In genomic region chr15:71386448-71387236, GRCh38 we compare ENCODE assay signal across 9 cellular contexts.
DNase-seq lines count a peak whose midpoint lies in the region; ATAC-seq and TF ChIP-seq lines count a peak whose summit lies in the region.
"Had no signal": no experiment of that assay in that cellular context is flagged by ENCODE, and none has a peak within 500 bp of the region (broad histone marks: within the 10 kb centered on the region; RNA-seq: fewer than 3 reads in every experiment).

No MANE protein-coding gene starts in this region.

- intact Hi-C loops in mammary epithelial cell (cut with micrococcal nuclease) (loop anchor here (5.0 kb wide), 1 partner anchor 56 kb away; no protein-coding TSS in a partner anchor), posterior cingulate gyrus (cut with DNase I) (loop anchor here (2.0 to 10.0 kb wide), 2 partner anchors 54 to 418 kb away; no protein-coding TSS in a partner anchor)

- CTCF ChIA-PET in mammary epithelial cell (lab: Charles Lee; ENCODE audit: low non-redundant PET) = interaction anchor here (0.6 kb wide), 1 partner anchor 194 kb away, joined by 3 read pairs; no protein-coding TSS in a partner anchor

- no peak overlapping the region for H3K4me2 ChIP-seq in mammary epithelial cell (ENCODE audit: insufficient read depth, low read depth, low read length)

- H3K4me1 ChIP-seq in mammary epithelial cell (ENCODE audit: insufficient read depth, low read length) = no peaks in the 10 kb centered on the region

- no peak overlapping the region for H3K4me3 ChIP-seq in mammary epithelial cell (replicated peaks in 1 of 3; ENCODE audit: insufficient read depth in 1 of 3, low read depth in 2 of 3, low read length in 3 of 3)

- TF ChIP-seq CTCF in mammary epithelial cell (conservative IDR thresholded peaks at IDR 0.05 in 1 of 2, IDR thresholded peaks at IDR 0.05 in 1 of 2; ENCODE audit: extremely low read depth in 1 of 2, insufficient read depth in 1 of 2, low read depth in 1 of 2, low read length in 2 of 2) = peak; percentile 27 to 38

- no TSS peak for BruUV-seq in mammary epithelial cell (replicated peaks; lab: Mats Ljungman, UMichigan)

- peak; percentile 41 for DNase-seq in Ammon's horn (ENCODE audit: low spot score)
- DNase-seq in LHCN-M2 (ENCODE audit: low read depth) = peak; percentile 17
- no peak for DNase-seq in mammary epithelial cell
- DNase-seq in lung microvascular endothelial cell (ENCODE audit: low read depth in 2 of 2) = peak; percentile 33 to 57
- no peak for DNase-seq in posterior cingulate gyrus
- DNase-seq in SKM-1 treated with dmso at 0.1 percent for 144 hours (lab: John Stamatoyannopoulos, UW; ENCODE audit: unreplicated experiment) = no peak
- DNase-seq: activated gamma-delta T cell treated with Interleukin-2 at 50 U/mL for 16 hours had no signal

- H3K27me3 ChIP-seq in mammary epithelial cell (ENCODE audit: insufficient read depth, low read length) = no peaks in the 10 kb centered on the region

- no peak overlapping the region for H2AFZ ChIP-seq in mammary epithelial cell (ENCODE audit: low read depth, low read length)

- ATAC-seq in HG03565 (IDR thresholded peaks at IDR 0.05; ENCODE audit: unreplicated experiment) = no peak
- ATAC-seq in GM19023 (IDR thresholded peaks at IDR 0.05; ENCODE audit: unreplicated experiment) = no peak

- 81% methylated on average over 10 of the region's 10 CpGs for WGBS in mammary epithelial cell (ENCODE audit: low coverage, missing lambda C conversion rate)

- in situ Hi-C loops in mammary epithelial cell (cut with MboI; ENCODE audit: low sequenced_read_pairs in 2 of 2) = no loop called here

- H3K36me3 ChIP-seq in mammary epithelial cell (ENCODE audit: insufficient read depth, low read length) = no peaks in the 10 kb centered on the region

- H4K20me1 ChIP-seq in mammary epithelial cell (ENCODE audit: insufficient read depth, low read length) = no peaks in the 10 kb centered on the region

- dilution Hi-C loops in mammary epithelial cell (cut with HindIII; ENCODE audit: low sequenced_read_pairs) = no loop called here

- no peaks in the 10 kb centered on the region for H3K9me3 ChIP-seq in mammary epithelial cell (replicated peaks; ENCODE audit: insufficient read depth, low read length)

- peaks cover 3% of the 10 kb centered on the region for H3K79me2 ChIP-seq in mammary epithelial cell (ENCODE audit: insufficient read depth, low read length)

- H3K27ac ChIP-seq in mammary epithelial cell (ENCODE audit: insufficient read depth, low read depth, low read length) = no peak overlapping the region

- no peak overlapping the region for H3K9ac ChIP-seq in mammary epithelial cell (ENCODE audit: insufficient read depth, low read length)

Comparison
In these comparisons a context has a peak if more than half of its experiments do, and no peak if none do; other contexts are left out.
1. DNase-seq: peak in Ammon's horn (single experiment), LHCN-M2 (single experiment) and lung microvascular endothelial cell (2 of 2); none in mammary epithelial cell (single experiment), posterior cingulate gyrus (0 of 10) and SKM-1 treated with dmso at 0.1 percent for 144 hours (single experiment).